Comparison of ENCODE assay signal across 19 cellular contexts in genomic region chr14:23177181-23177580, GRCh38. TPM values are rescaled to one million over a fixed set of nuclear protein-coding genes. Genes with fewer than 3 reads are reported as not detected.
DNase-seq lines count a peak whose midpoint lies in the region; ATAC-seq, FAIRE-seq and TF ChIP-seq lines count a peak whose summit lies in the region.
"Had no signal": no experiment of that assay in that cellular context is flagged by ENCODE, and none has a peak within 500 bp of the region (broad histone marks: within the 10 kb centered on the region; RNA-seq: fewer than 3 reads in every experiment).

No MANE protein-coding gene starts in this region.

- H3K4me3 ChIP-seq in A673 (ENCODE audit: low read depth, low read length, poor library complexity, severe bottlenecking) (no peak overlapping the region), Loucy (ENCODE audit: low read length, poor library complexity, severe bottlenecking) (no peak overlapping the region), GM12878 (no peak overlapping the region), sigmoid colon (no peak overlapping the region)
- H3K4me3 ChIP-seq: adrenal gland, thoracic aorta had no signal

- peak overlapping the region; percentile 84 for H3K27ac Mint-ChIP-seq in mesothelial cell of epicardium
- H3K27ac Mint-ChIP-seq in immature natural killer cell: no peak overlapping the region

- no peak for ATAC-seq in GM12878
- ATAC-seq: activated CD4-positive, CD25-positive, alpha-beta regulatory T cell treated with anti-CD3 and anti-CD28 coated beads, Interleukin-2, amount 50 U/mL, for 24 hours had no signal

- TF ChIP-seq EP300 in GM12878 (IDR thresholded peaks at IDR 0.05; ENCODE audit: borderline replicate concordance in 1 of 2, control insufficient read depth in 1 of 2, low read depth in 2 of 2, low read length in 2 of 2) (no peak), sigmoid colon (IDR thresholded peaks at IDR 0.05) (no peak)

- H3K36me3 Mint-ChIP-seq in mesothelial cell of epicardium: no peaks in the 10 kb centered on the region
- no peaks in the 10 kb centered on the region for H3K36me3 Mint-ChIP-seq in immature natural killer cell

- H3K9me3 ChIP-seq in A673 (ENCODE audit: low read depth, low read length, poor library complexity, severe bottlenecking) (no peaks in the 10 kb centered on the region), Loucy (ENCODE audit: insufficient read depth, low read depth, low read length) (no peaks in the 10 kb centered on the region), GM12878 (replicated peaks; ENCODE audit: control insufficient read depth, insufficient read depth, low read length) (no peaks in the 10 kb centered on the region), sigmoid colon (no peaks in the 10 kb centered on the region)
- H3K9me3 ChIP-seq: adrenal gland, thoracic aorta had no signal

- FAIRE-seq in GM12878 (lab: Jason Lieb, UNC): peak; percentile 18
- FAIRE-seq: colon had no signal

- H3K4me3 Mint-ChIP-seq in mesothelial cell of epicardium (no peak overlapping the region), immature natural killer cell (no peak overlapping the region)

- H2AFZ ChIP-seq in Loucy (ENCODE audit: low read length): peak overlapping the region; percentile 60
- no peak overlapping the region for H2AFZ ChIP-seq in GM12878 (ENCODE audit: control insufficient read depth, low read depth, low read length)

- H3K9ac ChIP-seq in Loucy (ENCODE audit: low read depth, low read length, poor library complexity, severe bottlenecking) (no peak overlapping the region), GM12878 (ENCODE audit: control insufficient read depth, insufficient read depth, low read length) (no peak overlapping the region)

- H3K4me1 Mint-ChIP-seq in mesothelial cell of epicardium: peaks cover 52% of the 10 kb centered on the region
- peaks cover 0 to 2% of the 10 kb centered on the region in 2 donors for H3K4me1 Mint-ChIP-seq in immature natural killer cell

- TF ChIP-seq POLR2A in GM12878 (IDR thresholded peaks at IDR 0.05; ENCODE audit: low read depth, low read length): no peak
- TF ChIP-seq POLR2A in sigmoid colon (IDR thresholded peaks at IDR 0.05): no peak

- H4K20me1 ChIP-seq in Loucy (ENCODE audit: insufficient read depth, low read length, poor library complexity, severe bottlenecking) (no peaks in the 10 kb centered on the region), GM12878 (ENCODE audit: control insufficient read depth, insufficient read depth) (no peaks in the 10 kb centered on the region)

- H3K9me2 ChIP-seq in Loucy (replicated peaks; ENCODE audit: low read depth, low read length): no peaks in the 10 kb centered on the region

- in situ Hi-C loops in GM12878 (cut with MboI): no loop called here

- no peaks in the 10 kb centered on the region for H3K36me3 ChIP-seq in A673 (ENCODE audit: insufficient read depth, low read length, poor library complexity, severe bottlenecking)
- H3K36me3 ChIP-seq in Loucy (ENCODE audit: insufficient read depth, low read length): no peaks in the 10 kb centered on the region
- H3K36me3 ChIP-seq in GM12878 (ENCODE audit: control insufficient read depth in 2 of 2, insufficient read depth in 2 of 2, low read length in 1 of 2): no peaks in the 10 kb centered on the region
- no peaks in the 10 kb centered on the region for H3K36me3 ChIP-seq in sigmoid colon
- H3K36me3 ChIP-seq: adrenal gland, thoracic aorta had no signal

- BruUV-seq in A673 (replicated peaks; lab: Mats Ljungman, UMichigan) (no TSS peak), GM12878 (replicated peaks; lab: Mats Ljungman, UMichigan) (no TSS peak)

- intact Hi-C loops in A673 (cut with micrococcal nuclease; ENCODE audit: unreplicated experiment) (no loop called here), GM12878 (cut with micrococcal nuclease; ENCODE audit: unreplicated experiment) (no loop called here), sigmoid colon (cut with DNase I) (no loop called here)

- H3K27ac ChIP-seq in A673 (ENCODE audit: low read depth, low read length, poor library complexity, severe bottlenecking) (peak overlapping the region; percentile 70), GM12878 (ENCODE audit: control insufficient read depth, insufficient read depth) (no peak overlapping the region), sigmoid colon (peak overlapping the region in 1 of 4 donors; percentile 1)
- H3K27ac ChIP-seq: adrenal gland, thoracic aorta had no signal

- no peaks in the 10 kb centered on the region for H3F3A ChIP-seq in Loucy (ENCODE audit: low read depth)

- TF ChIP-seq CTCF in A673 (conservative IDR thresholded peaks at IDR 0.05; ENCODE audit: low read depth, low read length) (no peak), Loucy (conservative IDR thresholded peaks at IDR 0.05; ENCODE audit: low read length) (no peak), GM12878 (IDR thresholded peaks at IDR 0.05 in 2 of 3, conservative IDR thresholded peaks at IDR 0.05 in 1 of 3; ENCODE audit: control insufficient read depth in 2 of 3, extremely low read depth in 1 of 3, insufficient read depth in 1 of 3, low read depth in 3 of 3, low read length in 3 of 3) (no peak), mesothelial cell of epicardium (IDR thresholded peaks at IDR 0.05; ENCODE audit: unreplicated experiment) (no peak), sigmoid colon (IDR thresholded peaks at IDR 0.05) (no peak)

- no peaks in the 10 kb centered on the region for H3K9me3 Mint-ChIP-seq in mesothelial cell of epicardium
- no peaks in the 10 kb centered on the region for H3K9me3 Mint-ChIP-seq in immature natural killer cell

- H3K27me3 ChIP-seq in A673 (replicated peaks; ENCODE audit: insufficient read depth, low read depth, low read length, poor library complexity) (no peaks in the 10 kb centered on the region), Loucy (ENCODE audit: insufficient read depth, low read length, poor library complexity, severe bottlenecking) (no peaks in the 10 kb centered on the region), GM12878 (replicated peaks in 1 of 2; ENCODE audit: control insufficient read depth in 2 of 2, insufficient read depth in 2 of 2, low read length in 1 of 2) (peaks cover 1 to 8% of the 10 kb centered on the region in 2 experiments; a peak in 3 of 4 replicates), sigmoid colon (peaks cover 0 to 11% (median 3%) of the 10 kb centered on the region in 3 donors)
- H3K27me3 ChIP-seq: adrenal gland had no signal

- POLR2A ChIA-PET in A673 (lab: Charles Lee; ENCODE audit: low non-redundant PET) (interaction anchor here (0.6 kb wide), 2 partner anchors 13 to 69 kb away, joined by 4 read pairs; no protein-coding TSS in a partner anchor), GM12878 (lab: Charles Lee) (interaction anchor here (0.7 kb wide), 1 partner anchor 17 kb away, joined by 4 read pairs; no protein-coding TSS in a partner anchor)

- SMC1A ChIA-PET in GM12878 (lab: Charles Lee; ENCODE audit: uncharacterized antibody, unreplicated experiment): interaction anchor here (0.7 to 1.5 kb wide), 3 partner anchors 10 to 1155 kb away, joined by 3 to 5 read pairs (median 4); no protein-coding TSS in a partner anchor

- RAD21 ChIA-PET in GM12878 (lab: Charles Lee; ENCODE audit: unreplicated experiment): interaction anchor here (0.6 to 2.2 kb wide), 3 partner anchors 10 to 56 kb away, joined by 3 to 6 read pairs (median 4); no protein-coding TSS in a partner anchor

- 19% methylated on average over 2 of the region's 2 CpGs for WGBS in GM12878 (ENCODE audit: insufficient coverage, insufficient replicate concordance, low lambda C conversion rate, missing lambda C conversion rate)
- 17 to 36% methylated on average over 2 of the region's 2 CpGs for WGBS in sigmoid colon, 2 donors

- peak; percentile 81 for DNase-seq in A673 (ENCODE audit: low spot score)
- DNase-seq in GM12878 (ENCODE audit: low read depth, low spot score): no peak
- DNase-seq in mesothelial cell of epicardium (ENCODE audit: low spot score in 2 of 2, unreplicated experiment in 2 of 2): no peak
- no peak for DNase-seq in immature natural killer cell
- DNase-seq in SW 1271 (lab: John Stamatoyannopoulos, UW): no peak
- no peak for DNase-seq in stimulated activated CD4-positive, alpha-beta T cell treated with anti-CD3 and anti-CD28 coated beads, Interleukin-2, amount 100 ng/mL, for 48 hours
- no peak for DNase-seq in sigmoid colon
- DNase-seq: activated T-cell treated with anti-CD3 and anti-CD28 coated beads for 4 hours; adrenal gland; DMS 273 treated with DMSO at 0.1 percent for 48 hours; NCI-H1105 treated with DMSO at 0.1 percent for 48 hours; NCI-H446 treated with DMSO at 0.1 percent for 48 hours; stimulated activated CD4-positive, alpha-beta T cell treated with anti-CD3 and anti-CD28 coated beads, Interleukin-15, amount 100 ng/mL, for 24 hours; T-helper 1 cell had no signal

- H3K4me2 ChIP-seq in Loucy (ENCODE audit: low read depth, low read length, poor library complexity, severe bottlenecking) (peak overlapping the region; percentile 7), GM12878 (ENCODE audit: control insufficient read depth, insufficient read depth) (no peak overlapping the region)

- H3K79me2 ChIP-seq in Loucy (ENCODE audit: insufficient read depth, low read length) (no peaks in the 10 kb centered on the region), GM12878 (ENCODE audit: control insufficient read depth, insufficient read depth, low read length) (no peaks in the 10 kb centered on the region)

- H3K27me3 Mint-ChIP-seq in mesothelial cell of epicardium (ENCODE audit: low read depth): no peaks in the 10 kb centered on the region
- H3K27me3 Mint-ChIP-seq in immature natural killer cell (ENCODE audit: low read depth in 3 of 3): peaks cover 4 to 24% (median 12%) of the 10 kb centered on the region in 3 donors

- peaks cover 39% of the 10 kb centered on the region for H3K4me1 ChIP-seq in A673 (ENCODE audit: insufficient read depth, low read length, poor library complexity, severe bottlenecking)
- peaks cover 10% of the 10 kb centered on the region for H3K4me1 ChIP-seq in Loucy (ENCODE audit: insufficient read depth, low read length, poor library complexity, severe bottlenecking)
- H3K4me1 ChIP-seq in GM12878 (ENCODE audit: control insufficient read depth, insufficient read depth, low read length): no peaks in the 10 kb centered on the region
- H3K4me1 ChIP-seq in sigmoid colon: peaks cover 0 to 11% (median 4%) of the 10 kb centered on the region in 4 donors

- CTCF ChIA-PET in A673 (lab: Charles Lee) (interaction anchor here (0.5 to 3.1 kb wide), 4 partner anchors 17 to 108 kb away, joined by 3 to 14 read pairs (median 8); no protein-coding TSS in a partner anchor), GM12878 (lab: Yijun Ruan, JAX) (interaction anchor here (0.6 to 3.5 kb wide), 7 partner anchors 11 to 976 kb away, joined by 3 to 28 read pairs (median 5); no protein-coding TSS in a partner anchor)

- TF ChIP-seq RAD21 in GM12878 (IDR thresholded peaks at IDR 0.05; ENCODE audit: insufficient read depth, low read depth, low read length): no peak

RNA-seq across cellular contexts. Expression of gene SLC7A8, which starts 6.3 kb away (rescaled TPM):
- total RNA-seq in A673 (2021): 18.3 and 24.8 TPM in 2 replicates
- total RNA-seq in GM12878 (2013; cell fraction: nucleolus; rRNA removed): not detected in 2 replicates
- total RNA-seq in GM12878 (2014; rRNA removed): not detected in 2 replicates
- total RNA-seq in GM12878 (2014; rRNA removed; fragmentation: Illumina TruSeq; extraction: Trizol): not detected in 2 replicates
- 0.28 and 0.45 TPM in 2 replicates for total RNA-seq in GM12878 (2021)
- not detected for polyA plus RNA-seq in GM12878 (2011; ENCODE audit: low read depth)
- polyA plus RNA-seq in GM12878 (2011; rRNA removed): not detected in 2 replicates
- not detected in 2 replicates for polyA plus RNA-seq in GM12878 (2011; cell fraction: cytosol; rRNA removed)
- polyA plus RNA-seq in GM12878 (2011; cell fraction: nucleus; rRNA removed): 0.04 and 0.06 TPM in 2 replicates
- not detected in 2 replicates for polyA plus RNA-seq in GM12878 (2012)
- polyA plus RNA-seq in GM12878 (2014; fragmentation: Illumina TruSeq; extraction: Trizol): 0.06 TPM in 1 of 2 replicates, not detected in the other
- not detected for polyA plus RNA-seq in GM12878 (2014; fragmentation: Nextera tagmentation; extraction: Ambion mirVana)
- polyA plus RNA-seq in GM12878 (2014; rRNA removed): not detected in 2 replicates
- polyA plus RNA-seq in GM12878 (2016; fragmentation: Nextera tagmentation; extraction: Ambion mirVana): under 1 TPM in 1 of 2 experiments, not detected in 1; 0.21 TPM
- polyA minus RNA-seq in GM12878 (2011; rRNA and poly(A)+ RNA removed): not detected in 2 replicates
- not detected in 2 replicates for polyA minus RNA-seq in GM12878 (2011; cell fraction: cytosol; rRNA and poly(A)+ RNA removed)
- polyA minus RNA-seq in GM12878 (2011; cell fraction: nucleus; rRNA and poly(A)+ RNA removed): not detected in 2 replicates
- total RNA-seq in mesothelial cell of epicardium: 52.5 to 62.3 TPM (median 58.7 TPM) in 3 replicates
- polyA plus RNA-seq in immature natural killer cell: under 1 TPM in 1 of 3 donors, not detected in 2; 0.45 TPM
- total RNA-seq in sigmoid colon: 10 to 100 TPM in 3 of 4 donors, 1 to 10 TPM in 1; 9.9 to 19.7 (median 14.1) TPM
- 10 to 100 TPM in 2 of 3 donors, 1 to 10 TPM in 1; 5.5 to 24.7 (median 13.2) TPM for polyA plus RNA-seq in sigmoid colon

RNA-seq across cellular contexts. Expression of gene CEBPE, which starts 58.1 kb away (rescaled TPM):
- total RNA-seq in A673 (2021): not detected in 2 replicates
- total RNA-seq in GM12878 (2013; cell fraction: nucleolus; rRNA removed): not detected in 2 replicates
- 0.45 TPM in 1 of 2 replicates, not detected in the other for total RNA-seq in GM12878 (2014; rRNA removed)
- 0.09 TPM in 1 of 2 replicates, not detected in the other for total RNA-seq in GM12878 (2014; rRNA removed; fragmentation: Illumina TruSeq; extraction: Trizol)
- 0.21 TPM in 1 of 2 replicates, not detected in the other for total RNA-seq in GM12878 (2021)
- polyA plus RNA-seq in GM12878 (2011; ENCODE audit: low read depth): not detected
- not detected in 2 replicates for polyA plus RNA-seq in GM12878 (2011; rRNA removed)
- not detected in 2 replicates for polyA plus RNA-seq in GM12878 (2011; cell fraction: cytosol; rRNA removed)
- polyA plus RNA-seq in GM12878 (2011; cell fraction: nucleus; rRNA removed): not detected in 2 replicates
- not detected in 2 replicates for polyA plus RNA-seq in GM12878 (2012)
- not detected in 2 replicates for polyA plus RNA-seq in GM12878 (2014; fragmentation: Illumina TruSeq; extraction: Trizol)
- polyA plus RNA-seq in GM12878 (2014; fragmentation: Nextera tagmentation; extraction: Ambion mirVana): not detected
- polyA plus RNA-seq in GM12878 (2014; rRNA removed): 0.23 and 0.24 TPM in 2 replicates
- not detected for polyA plus RNA-seq in GM12878 (2016; fragmentation: Nextera tagmentation; extraction: Ambion mirVana)
- not detected in 2 replicates for polyA minus RNA-seq in GM12878 (2011; rRNA and poly(A)+ RNA removed)
- not detected in 2 replicates for polyA minus RNA-seq in GM12878 (2011; cell fraction: cytosol; rRNA and poly(A)+ RNA removed)
- polyA minus RNA-seq in GM12878 (2011; cell fraction: nucleus; rRNA and poly(A)+ RNA removed): not detected in 2 replicates
- not detected in 3 replicates for total RNA-seq in mesothelial cell of epicardium
- polyA plus RNA-seq in immature natural killer cell: not detected
- under 1 TPM in 1 of 4 donors, not detected in 3; 0.68 TPM for total RNA-seq in sigmoid colon
- polyA plus RNA-seq in sigmoid colon: under 1 TPM in 1 of 3 donors, not detected in 2; 0.28 TPM
- total RNA-seq: osteocyte, thoracic aorta had no signal

Comparison
In these comparisons a context has a peak if more than half of its experiments do, and no peak if none do; other contexts are left out.
1. RNA of gene SLC7A8, which starts 6.3 kb away (total RNA-seq): 52.5 to 62.3 TPM in mesothelial cell of epicardium, 18.3 to 24.8 TPM in A673 and 9.9 to 19.7 TPM in sigmoid colon; 0.28 to 0.45 TPM in GM12878; every median in the first group is over 4 times any median in the second.